Comparison of ENCODE assay signal across 11 cellular contexts in genomic region chr11:128713595-128713994, GRCh38. TPM values are rescaled to one million over a fixed set of nuclear protein-coding genes. Genes with fewer than 3 reads are reported as not detected.
DNase-seq lines count a peak whose midpoint lies in the region; ATAC-seq and FAIRE-seq lines count a peak whose summit lies in the region.
"Had no signal": no experiment of that assay in that cellular context is flagged by ENCODE, and none has a peak within 500 bp of the region (broad histone marks: within the 10 kb centered on the region; RNA-seq: fewer than 3 reads in every experiment).

No MANE protein-coding gene starts in this region.

- peaks cover 7% of the 10 kb centered on the region for H3K9me3 Mint-ChIP-seq in activated naive CD4-positive, alpha-beta T cell treated with anti-CD3 and anti-CD28 coated beads for 36 hours
- no peaks in the 10 kb centered on the region for H3K9me3 Mint-ChIP-seq in activated naive CD8-positive, alpha-beta T cell (ENCODE audit: low read depth)
- H3K9me3 Mint-ChIP-seq in stimulated activated memory B cell treated with anti-CD40 and anti-IgM and Interleukin-4, amounts not matched to agents 10 μg/mL and 1 μg/mL and 100 μg/mL, for 72 hours, result peaks cover 4% of the 10 kb centered on the region

- in situ Hi-C loops in KBM-7 (cut with MboI; ENCODE audit: low pct_unique_long_range_greater_than_20kb, low sequenced_read_pairs), result no loop called here

- intact Hi-C loops in activated naive CD4-positive, alpha-beta T cell treated with anti-CD3 and anti-CD28 coated beads for 36 hours (cut with micrococcal nuclease), result no loop called here

- no peaks in the 10 kb centered on the region for H3K27me3 Mint-ChIP-seq in activated naive CD4-positive, alpha-beta T cell treated with anti-CD3 and anti-CD28 coated beads for 36 hours (ENCODE audit: low read depth)
- no peaks in the 10 kb centered on the region for H3K27me3 Mint-ChIP-seq in activated naive CD8-positive, alpha-beta T cell
- no peaks in the 10 kb centered on the region for H3K27me3 Mint-ChIP-seq in stimulated activated memory B cell treated with anti-CD40 and anti-IgM and Interleukin-4, amounts not matched to agents 10 μg/mL and 1 μg/mL and 100 μg/mL, for 72 hours

- H3K4me1 Mint-ChIP-seq in activated naive CD4-positive, alpha-beta T cell treated with anti-CD3 and anti-CD28 coated beads for 36 hours (ENCODE audit: low read depth), result peaks cover 92% of the 10 kb centered on the region
- H3K4me1 Mint-ChIP-seq in activated naive CD8-positive, alpha-beta T cell (ENCODE audit: low read depth), result peaks cover 98% of the 10 kb centered on the region
- peaks cover 82% of the 10 kb centered on the region for H3K4me1 Mint-ChIP-seq in stimulated activated memory B cell treated with anti-CD40 and anti-IgM and Interleukin-4, amounts not matched to agents 10 μg/mL and 1 μg/mL and 100 μg/mL, for 72 hours

- H3K36me3 Mint-ChIP-seq in activated naive CD4-positive, alpha-beta T cell treated with anti-CD3 and anti-CD28 coated beads for 36 hours (ENCODE audit: low read depth), result peaks cover 8% of the 10 kb centered on the region
- peaks cover 8% of the 10 kb centered on the region for H3K36me3 Mint-ChIP-seq in activated naive CD8-positive, alpha-beta T cell
- peaks cover 21% of the 10 kb centered on the region for H3K36me3 Mint-ChIP-seq in stimulated activated memory B cell treated with anti-CD40 and anti-IgM and Interleukin-4, amounts not matched to agents 10 μg/mL and 1 μg/mL and 100 μg/mL, for 72 hours
- H3K36me3 Mint-ChIP-seq: WTC11 had no signal

- no peak overlapping the region for H3K4me3 Mint-ChIP-seq in activated naive CD4-positive, alpha-beta T cell treated with anti-CD3 and anti-CD28 coated beads for 36 hours
- peak overlapping the region; percentile 18 for H3K4me3 Mint-ChIP-seq in activated naive CD8-positive, alpha-beta T cell
- H3K4me3 Mint-ChIP-seq in stimulated activated memory B cell treated with anti-CD40 and anti-IgM and Interleukin-4, amounts not matched to agents 10 μg/mL and 1 μg/mL and 100 μg/mL, for 72 hours, result peak overlapping the region; percentile 2
- H3K4me3 Mint-ChIP-seq: WTC11 had no signal

- CTCF ChIA-PET in activated naive CD4-positive, alpha-beta T cell treated with anti-CD3 and anti-CD28 coated beads for 36 hours (lab: Charles Lee), result interaction anchor here (0.5 to 2.6 kb wide), 4 partner anchors 11 to 1118 kb away, joined by 3 to 6 read pairs (median 3); no protein-coding TSS in a partner anchor

- no peak for DNase-seq in activated naive CD4-positive, alpha-beta T cell treated with anti-CD3 and anti-CD28 coated beads for 36 hours
- no peak for DNase-seq in activated naive CD4-positive, alpha-beta T cell treated with Interleukin-2 at 50 U/mL for 16 hours
- peak; percentile 77 for DNase-seq in KBM-7
- DNase-seq in urothelium cell line (ENCODE audit: low spot score), result no peak
- DNase-seq in NCI-H1105 (lab: John Stamatoyannopoulos, UW), result no peak
- DNase-seq in DMS53 treated with DMSO at 0.1 percent for 48 hours (lab: John Stamatoyannopoulos, UW; ENCODE audit: unreplicated experiment), result no peak
- DNase-seq: hippocampal formation, ovary had no signal

- ATAC-seq in stimulated activated memory B cell treated with anti-CD40 and anti-IgM and Interleukin-4, amounts not matched to agents 10 μg/mL and 1 μg/mL and 100 μg/mL, for 72 hours, result peak; percentile 73
- ATAC-seq: WTC11 had no signal

- peak overlapping the region; percentile 96 for H3K27ac Mint-ChIP-seq in activated naive CD4-positive, alpha-beta T cell treated with anti-CD3 and anti-CD28 coated beads for 36 hours
- peak overlapping the region; percentile 99 for H3K27ac Mint-ChIP-seq in activated naive CD8-positive, alpha-beta T cell
- H3K27ac Mint-ChIP-seq in stimulated activated memory B cell treated with anti-CD40 and anti-IgM and Interleukin-4, amounts not matched to agents 10 μg/mL and 1 μg/mL and 100 μg/mL, for 72 hours, result peak overlapping the region; percentile 97
- H3K27ac Mint-ChIP-seq: WTC11 had no signal

- FAIRE-seq in urothelium cell line (lab: Jason Lieb, UNC), result no peak

RNA-seq across cellular contexts. Expression of gene FLI1, which starts 19.7 kb away (rescaled TPM):
- 10 to 100 TPM; 64.0 to 65.0 TPM for total RNA-seq in activated naive CD4-positive, alpha-beta T cell treated with anti-CD3 and anti-CD28 coated beads for 36 hours
